In genomic region chr2:218260742-218261423, GRCh38 we compare ENCODE assay signal across 10 cellular contexts. TPM values are rescaled to one million over a fixed set of nuclear protein-coding genes. Genes with fewer than 3 reads are reported as not detected.
A peak's percentile ranks its signal among the peaks of the same experiment; 100 is the strongest.
DNase-seq lines count a peak whose midpoint lies in the region; ATAC-seq and TF ChIP-seq lines count a peak whose summit lies in the region.
"Had no signal": no experiment of that assay in that cellular context is flagged by ENCODE, and none has a peak within 500 bp of the region (broad histone marks: within the 10 kb centered on the region; RNA-seq: fewer than 3 reads in every experiment).

Gene GPBAR1, plus strand, starts transcription at chr2:218261015. Its CDS starts 1,710 bp downstream, at chr2:218262725.

- WGBS in prostate gland, result 60% methylated on average over 10 of the region's 10 CpGs

- CTCF ChIA-PET in Panc1 (lab: Charles Lee), result no interaction called here

- BruUV-seq in Panc1 (replicated peaks; lab: Mats Ljungman, UMichigan), result no TSS peak

- H3K9me3 ChIP-seq in Panc1 (ENCODE audit: control insufficient read depth, insufficient read depth, low read depth, low read length), result no peaks in the 10 kb centered on the region
- no peaks in the 10 kb centered on the region for H3K9me3 ChIP-seq in prostate gland

- TF ChIP-seq POLR2A in prostate gland (IDR thresholded peaks at IDR 0.05), result no peak

- TF ChIP-seq CTCF in Panc1 (IDR thresholded peaks at IDR 0.05) (no peak; the same call in 1 of the 2 replicates), prostate gland (IDR thresholded peaks at IDR 0.05) (no peak)

- peaks cover 8% of the 10 kb centered on the region; the same call in 1 of the 2 replicates for H3K4me1 ChIP-seq in Panc1 (ENCODE audit: control insufficient read depth, insufficient read depth, low read length)
- no peaks in the 10 kb centered on the region for H3K4me1 ChIP-seq in prostate gland (replicated peaks)

- POLR2A ChIA-PET in Panc1 (lab: Charles Lee), result interaction anchor here (0.5 to 0.6 kb wide), 2 partner anchors 26 to 946 kb away, joined by 3 to 6 read pairs; no protein-coding TSS in a partner anchor

- H3K4me3 ChIP-seq in Panc1 (ENCODE audit: low read depth in 2 of 2, low read length in 2 of 2) (no peak within 1 kb of the TSS), prostate gland (no peak within 1 kb of the TSS)

- H3K27me3 ChIP-seq in Panc1 (ENCODE audit: control insufficient read depth, insufficient read depth, low read length) (no peaks in the 10 kb centered on the region), prostate gland (replicated peaks; ENCODE audit: insufficient read depth) (no peaks in the 10 kb centered on the region)

- intact Hi-C loops in Panc1 (cut with micrococcal nuclease; ENCODE audit: unreplicated experiment), result no loop called here
- intact Hi-C loops in left ventricle myocardium superior (cut with micrococcal nuclease), result no loop called here
- intact Hi-C loops in prostate gland (cut with DNase I), result no loop called here

- H3K27ac ChIP-seq in Panc1 (ENCODE audit: low read length), result no peak within 1 kb of the TSS
- H3K27ac ChIP-seq in prostate gland, result peak within 1 kb of the TSS; percentile 51

- DNase-seq in DMS53 (lab: John Stamatoyannopoulos, UW) (peak; percentile 82), Panc1 (ENCODE audit: low read depth, low spot score) (no peak), left ventricle myocardium superior (peak; percentile 66), prostate gland (ENCODE audit: low spot score) (no peak), OCI-M2 (lab: John Stamatoyannopoulos, UW; ENCODE audit: unreplicated experiment) (no peak), inferior parietal cortex (ENCODE audit: extremely low spot score) (no peak)
- DNase-seq: NCI-H1930; stimulated activated CD4-positive, alpha-beta T cell treated with anti-CD3 and anti-CD28 coated beads, Interleukin-2, amount 100 ng/mL, for 48 hours had no signal

- in situ Hi-C loops in Panc1 (cut with HindIII; ENCODE audit: low pct_unique_long_range_greater_than_20kb, low sequenced_read_pairs), result no loop called here

- H3K36me3 ChIP-seq in Panc1 (ENCODE audit: control insufficient read depth, insufficient read depth, low read length) (peaks cover 2% of the 10 kb centered on the region; the same call in 1 of the 2 replicates), prostate gland (peaks cover 13 to 19% of the 10 kb centered on the region in 2 donors)

- ATAC-seq in Panc1, result peak; percentile 49
- ATAC-seq in left ventricle myocardium superior, result peak; percentile 26
- no peak for ATAC-seq in GM18861 (IDR thresholded peaks at IDR 0.05; ENCODE audit: unreplicated experiment)
- no peak for ATAC-seq in HG02884 (IDR thresholded peaks at IDR 0.05; ENCODE audit: unreplicated experiment)

RNA-seq across cellular contexts. Expression of gene GPBAR1, which starts in this region (rescaled TPM):
- total RNA-seq in Panc1 (2021; ENCODE audit: unreplicated experiment), result 0.18 TPM
- 0.47 TPM for polyA plus RNA-seq in Panc1 (2012; ENCODE audit: insufficient read length)
- total RNA-seq in left ventricle myocardium superior, result 0.67 TPM
- under 1 TPM in 1 of 2 donors, not detected in 1; 0.91 TPM for total RNA-seq in prostate gland

Comparison
In these comparisons a context has a peak if more than half of its experiments do, and no peak if none do; other contexts are left out.
1. Peak in ATAC-seq in Panc1; RNA of the gene not detected or under 1 TPM.
2. Peak in DNase-seq and ATAC-seq in left ventricle myocardium superior; RNA of the gene not detected or under 1 TPM.